In genomic region chr11:8039530-8040260, GRCh38 we compare ENCODE assay signal across 1 cellular context.
TF ChIP-seq lines count a peak whose summit lies in the region.

No MANE protein-coding gene starts in this region.

TF ChIP-seq in H1, 55 proteins besides CTCF, POLR2A, EP300 and RAD21 (continued from another document):
- TF ChIP-seq BCL11A (IDR thresholded peaks at IDR 0.05; ENCODE audit: low read depth in 2 of 2, low read length in 2 of 2), result no peak
- TF ChIP-seq CHD2 (IDR thresholded peaks at IDR 0.05; ENCODE audit: low read length), result no peak
- TF ChIP-seq NANOG (IDR thresholded peaks at IDR 0.05; ENCODE audit: insufficient read depth, low read depth, low read length, poor library complexity, severe bottlenecking), result no peak
- no peak for TF ChIP-seq CHD7 (IDR thresholded peaks at IDR 0.05; ENCODE audit: insufficient replicate concordance, low read length)
- TF ChIP-seq RNF2 (IDR thresholded peaks at IDR 0.05; ENCODE audit: borderline replicate concordance, low read depth, low read length, missing control alignments, poor library complexity, severe bottlenecking), result no peak
- no peak for TF ChIP-seq SP1 (IDR thresholded peaks at IDR 0.05; ENCODE audit: low read depth, low read length)
- TF ChIP-seq KDM4A (IDR thresholded peaks at IDR 0.05; ENCODE audit: low read depth, low read length, severe bottlenecking), result no peak
- TF ChIP-seq SRF (IDR thresholded peaks at IDR 0.05; ENCODE audit: low read depth, low read length), result no peak
- TF ChIP-seq GABPA (IDR thresholded peaks at IDR 0.05; ENCODE audit: borderline replicate concordance, insufficient read depth, low read length), result no peak
- TF ChIP-seq BACH1 (IDR thresholded peaks at IDR 0.05; ENCODE audit: low read length), result no peak
